19 cellular contexts compared by ENCODE assay signal in genomic region chr14:24251880-24252288, GRCh38. TPM values are rescaled to one million over a fixed set of nuclear protein-coding genes. Genes with fewer than 3 reads are reported as not detected.
DNase-seq lines count a peak whose midpoint lies in the region; FAIRE-seq and TF ChIP-seq lines count a peak whose summit lies in the region.
"Had no signal": no experiment of that assay in that cellular context is flagged by ENCODE, and none has a peak within 500 bp of the region (broad histone marks: within the 10 kb centered on the region; RNA-seq: fewer than 3 reads in every experiment).

No MANE protein-coding gene starts in this region.

- no TSS peak for BruUV-seq in endothelial cell of umbilical vein (replicated peaks; lab: Mats Ljungman, UMichigan)

- POLR2A ChIA-PET in endothelial cell of umbilical vein (lab: Charles Lee), result interaction anchor here (1.1 kb wide), 1 partner anchor 10 kb away, joined by 6 read pairs; the partner anchor contains the start of gene TINF2

- no peaks in the 10 kb centered on the region for H3K27me3 ChIP-seq in endothelial cell of umbilical vein (ENCODE audit: control insufficient read depth in 2 of 2, insufficient read depth in 2 of 2, low read length in 2 of 2)
- H3K27me3 ChIP-seq in osteoblast (ENCODE audit: insufficient read depth, low read length), result no peaks in the 10 kb centered on the region
- H3K27me3 ChIP-seq: transverse colon had no signal

- H3K27ac ChIP-seq in endothelial cell of umbilical vein (ENCODE audit: insufficient read depth, low read depth, low read length) (no peak overlapping the region), osteoblast (ENCODE audit: low read depth, low read length) (no peak overlapping the region)
- H3K27ac ChIP-seq: transverse colon had no signal

- H3K79me2 ChIP-seq in endothelial cell of umbilical vein (ENCODE audit: control insufficient read depth, insufficient read depth, low read length), result no peaks in the 10 kb centered on the region
- no peaks in the 10 kb centered on the region for H3K79me2 ChIP-seq in osteoblast (ENCODE audit: insufficient read depth, low read length)

- no peaks in the 10 kb centered on the region for H3K9me3 ChIP-seq in endothelial cell of umbilical vein (replicated peaks; ENCODE audit: control insufficient read depth, insufficient read depth, low read length)
- no peaks in the 10 kb centered on the region for H3K9me3 ChIP-seq in osteoblast (ENCODE audit: low read depth, low read length)
- H3K9me3 ChIP-seq: transverse colon had no signal

- H3K4me2 ChIP-seq in endothelial cell of umbilical vein (ENCODE audit: insufficient read depth, low read length) (no peak overlapping the region), osteoblast (ENCODE audit: insufficient read depth, low read length) (no peak overlapping the region)

- H3K36me3 ChIP-seq in endothelial cell of umbilical vein (ENCODE audit: control insufficient read depth in 2 of 2, extremely low read depth in 1 of 2, insufficient read depth in 2 of 2, low read length in 2 of 2), result peaks cover 0 to 3% of the 10 kb centered on the region in 2 experiments
- H3K36me3 ChIP-seq in osteoblast (ENCODE audit: insufficient read depth, low read length), result no peaks in the 10 kb centered on the region
- H3K36me3 ChIP-seq: transverse colon had no signal

- intact Hi-C loops in endothelial cell of umbilical vein (cut with micrococcal nuclease), result no loop called here

- H4K20me1 ChIP-seq in endothelial cell of umbilical vein (replicated peaks; ENCODE audit: control insufficient read depth, extremely low read depth, insufficient read depth, low read length) (no peaks in the 10 kb centered on the region), osteoblast (ENCODE audit: insufficient read depth, low read length) (no peaks in the 10 kb centered on the region)

- TF ChIP-seq CTCF in endothelial cell of umbilical vein (IDR thresholded peaks at IDR 0.05; ENCODE audit: extremely low read depth in 1 of 2, insufficient read depth in 1 of 2, low read depth in 1 of 2, low read length in 2 of 2) (peak in 1 of 2 donors; percentile 2), osteoblast (IDR thresholded peaks at IDR 0.05; ENCODE audit: extremely low read depth, low read depth, low read length) (peak; percentile 11)

- CTCF ChIA-PET in endothelial cell of umbilical vein (lab: Charles Lee), result interaction anchor here (1.1 to 13.0 kb wide), 6 partner anchors 9 to 59 kb away, joined by 3 to 199 read pairs (median 6); partner anchors contain the start of genes CIDEB, DHRS1, LTB4R and LTB4R2

- no peaks in the 10 kb centered on the region for H3K9me1 ChIP-seq in endothelial cell of umbilical vein (replicated peaks; ENCODE audit: control insufficient read depth, extremely low read depth, insufficient read depth, low read length)

- H3K4me3 ChIP-seq in endothelial cell of umbilical vein (replicated peaks in 1 of 3; ENCODE audit: insufficient read depth in 1 of 3, low read depth in 1 of 3, low read length in 3 of 3) (no peak overlapping the region), osteoblast (ENCODE audit: insufficient read depth, low read length) (no peak overlapping the region)
- H3K4me3 ChIP-seq: transverse colon had no signal

- H3K4me1 ChIP-seq in endothelial cell of umbilical vein (ENCODE audit: control insufficient read depth, extremely low read depth, insufficient read depth, low read length), result no peaks in the 10 kb centered on the region
- H3K4me1 ChIP-seq in osteoblast (ENCODE audit: insufficient read depth, low read length), result peaks cover 8% of the 10 kb centered on the region
- H3K4me1 ChIP-seq: transverse colon had no signal

- dilution Hi-C loops in endothelial cell of umbilical vein (cut with MboI; ENCODE audit: extremely low pct_ligation_motif_present, low sequenced_read_pairs), result no loop called here

- H2AFZ ChIP-seq in endothelial cell of umbilical vein (ENCODE audit: low read depth, low read length) (no peak overlapping the region), osteoblast (ENCODE audit: low read length) (no peak overlapping the region)

- DNase-seq in ELR (ENCODE audit: low read depth) (peak; percentile 73), RCC 7860 (ENCODE audit: low spot score) (peak; percentile 69), endothelial cell of umbilical vein (ENCODE audit: low read depth, low spot score) (peak; percentile 12), osteoblast (ENCODE audit: insufficient read length, low spot score, missing footprints) (peak; percentile 75), SW480 (ENCODE audit: low spot score) (no peak), NCI-H82 (lab: John Stamatoyannopoulos, UW) (no peak)
- DNase-seq in stimulated activated CD4-positive, alpha-beta T cell treated with anti-CD3 and anti-CD28 coated beads, Interleukin-15, amount 100 ng/mL, for 24 hours, result no peak
- DNase-seq: activated CD8-positive, alpha-beta T cell treated with anti-CD3 and anti-CD28 coated beads for 36 hours; CD4-positive, alpha-beta memory T cell; effector memory CD8-positive, alpha-beta T cell; hippocampal formation; Karpas-422; natural killer cell; NCI-H187; Right ventricle myocardium superior; stimulated activated CD4-positive, alpha-beta T cell treated with anti-CD3 and anti-CD28 coated beads, Interleukin-2, amount 100 ng/mL, for 24 hours; stimulated activated CD8-positive, alpha-beta memory T cell treated with anti-CD3 and anti-CD28 coated beads, Interleukin-4, amount 100 ng/mL, for 48 hours; transverse colon had no signal

- no peak for TF ChIP-seq POLR2A in endothelial cell of umbilical vein (IDR thresholded peaks at IDR 0.05; ENCODE audit: low read depth, low read length)

- H3K9ac ChIP-seq in endothelial cell of umbilical vein (replicated peaks; ENCODE audit: extremely low read depth, insufficient read depth, low read length), result no peak overlapping the region

- no peak for FAIRE-seq in RCC 7860 (lab: Jason Lieb, UNC)
- FAIRE-seq in endothelial cell of umbilical vein (lab: Jason Lieb, UNC), result peak; percentile 71
- FAIRE-seq: G401.6 had no signal

TF ChIP-seq in endothelial cell of umbilical vein, 7 proteins besides CTCF, POLR2A, EP300 and RAD21 (continues in another document):
- TF ChIP-seq FOS (IDR thresholded peaks at IDR 0.05; ENCODE audit: borderline replicate concordance, insufficient read depth, low read length), result no peak
- no peak for TF ChIP-seq EZH2 (IDR thresholded peaks at IDR 0.05; ENCODE audit: borderline replicate concordance, low read depth, low read length, severe bottlenecking)
- no peak for TF ChIP-seq MYC (IDR thresholded peaks at IDR 0.05; ENCODE audit: low read depth, low read length)
- TF ChIP-seq POLR2AphosphoS5 (IDR thresholded peaks at IDR 0.05; ENCODE audit: insufficient read depth, low read depth, low read length), result no peak

RNA-seq across cellular contexts. Expression of gene TINF2, which starts 9.5 kb away (rescaled TPM):
- total RNA-seq in endothelial cell of umbilical vein (53.7 and 58.5 TPM in 2 replicates), osteoblast (62.6 and 63.4 TPM in 2 replicates)
- 34.4 and 44.2 TPM in 2 replicates for polyA plus RNA-seq in endothelial cell of umbilical vein
- polyA plus RNA-seq in endothelial cell of umbilical vein (2011; cell fraction: cytosol; rRNA removed), result 38.2 and 39.7 TPM in 2 replicates
- 62.3 and 65.5 TPM in 2 replicates for polyA plus RNA-seq in endothelial cell of umbilical vein (2011; cell fraction: nucleus; rRNA removed)
- 35.4 and 46.0 TPM in 2 replicates for polyA plus RNA-seq in endothelial cell of umbilical vein (2012)
- polyA minus RNA-seq in endothelial cell of umbilical vein, result 41.9 and 47.3 TPM in 2 replicates
- polyA minus RNA-seq in endothelial cell of umbilical vein (2011; cell fraction: cytosol; rRNA and poly(A)+ RNA removed), result 15.8 TPM
- 52.0 and 62.5 TPM in 2 replicates for polyA minus RNA-seq in endothelial cell of umbilical vein (2011; cell fraction: nucleus; rRNA and poly(A)+ RNA removed)

RNA-seq across cellular contexts. Expression of gene TGM1, which starts 11.1 kb away (rescaled TPM):
- total RNA-seq in endothelial cell of umbilical vein (3.4 and 3.9 TPM in 2 replicates), osteoblast (0.36 and 1.2 TPM in 2 replicates)
- polyA plus RNA-seq in endothelial cell of umbilical vein, result 1.0 and 2.1 TPM in 2 replicates
- polyA plus RNA-seq in endothelial cell of umbilical vein (2011; cell fraction: cytosol; rRNA removed), result 0.49 and 0.89 TPM in 2 replicates
- 16.3 and 19.8 TPM in 2 replicates for polyA plus RNA-seq in endothelial cell of umbilical vein (2011; cell fraction: nucleus; rRNA removed)
- 0.63 and 1.7 TPM in 2 replicates for polyA plus RNA-seq in endothelial cell of umbilical vein (2012)
- polyA minus RNA-seq in endothelial cell of umbilical vein, result 1.9 and 3.3 TPM in 2 replicates
- 3.8 TPM for polyA minus RNA-seq in endothelial cell of umbilical vein (2011; cell fraction: cytosol; rRNA and poly(A)+ RNA removed)
- 2.2 and 6.7 TPM in 2 replicates for polyA minus RNA-seq in endothelial cell of umbilical vein (2011; cell fraction: nucleus; rRNA and poly(A)+ RNA removed)

RNA-seq across cellular contexts. Expression of gene GMPR2, which starts 19.2 kb away (rescaled TPM):
- total RNA-seq in endothelial cell of umbilical vein (58.1 and 62.4 TPM in 2 replicates), osteoblast (70.7 and 86.5 TPM in 2 replicates)
- polyA plus RNA-seq in endothelial cell of umbilical vein, result 50.0 and 61.8 TPM in 2 replicates
- polyA plus RNA-seq in endothelial cell of umbilical vein (2011; cell fraction: cytosol; rRNA removed), result 81.4 and 83.8 TPM in 2 replicates
- 104 and 112 TPM in 2 replicates for polyA plus RNA-seq in endothelial cell of umbilical vein (2011; cell fraction: nucleus; rRNA removed)
- 69.1 and 82.4 TPM in 2 replicates for polyA plus RNA-seq in endothelial cell of umbilical vein (2012)
- 92.0 and 99.1 TPM in 2 replicates for polyA minus RNA-seq in endothelial cell of umbilical vein
- polyA minus RNA-seq in endothelial cell of umbilical vein (2011; cell fraction: cytosol; rRNA and poly(A)+ RNA removed), result 17.2 TPM
- 62.0 and 66.1 TPM in 2 replicates for polyA minus RNA-seq in endothelial cell of umbilical vein (2011; cell fraction: nucleus; rRNA and poly(A)+ RNA removed)

RNA-seq across cellular contexts. Expression of gene RABGGTA, which starts 19.5 kb away (rescaled TPM):
- total RNA-seq in endothelial cell of umbilical vein (29.3 and 29.5 TPM in 2 replicates), osteoblast (28.9 and 34.0 TPM in 2 replicates)
- 80.1 and 102 TPM in 2 replicates for polyA plus RNA-seq in endothelial cell of umbilical vein
- polyA plus RNA-seq in endothelial cell of umbilical vein (2011; cell fraction: cytosol; rRNA removed), result 34.0 and 40.2 TPM in 2 replicates
- 155 and 182 TPM in 2 replicates for polyA plus RNA-seq in endothelial cell of umbilical vein (2011; cell fraction: nucleus; rRNA removed)
- 20.1 and 23.1 TPM in 2 replicates for polyA plus RNA-seq in endothelial cell of umbilical vein (2012)
- polyA minus RNA-seq in endothelial cell of umbilical vein, result 40.1 and 42.1 TPM in 2 replicates
- 29.9 TPM for polyA minus RNA-seq in endothelial cell of umbilical vein (2011; cell fraction: cytosol; rRNA and poly(A)+ RNA removed)
- polyA minus RNA-seq in endothelial cell of umbilical vein (2011; cell fraction: nucleus; rRNA and poly(A)+ RNA removed), result 47.4 and 47.9 TPM in 2 replicates

RNA-seq across cellular contexts. Expression of gene NEDD8, which starts 19.7 kb away (rescaled TPM):
- total RNA-seq in endothelial cell of umbilical vein (243 and 261 TPM in 2 replicates), osteoblast (56.3 and 69.1 TPM in 2 replicates)
- polyA plus RNA-seq in endothelial cell of umbilical vein, result 316 and 329 TPM in 2 replicates
- 349 and 408 TPM in 2 replicates for polyA plus RNA-seq in endothelial cell of umbilical vein (2011; cell fraction: cytosol; rRNA removed)
- polyA plus RNA-seq in endothelial cell of umbilical vein (2011; cell fraction: nucleus; rRNA removed), result 122 and 144 TPM in 2 replicates
- 404 and 419 TPM in 2 replicates for polyA plus RNA-seq in endothelial cell of umbilical vein (2012)
- 140 and 164 TPM in 2 replicates for polyA minus RNA-seq in endothelial cell of umbilical vein
- 44.1 TPM for polyA minus RNA-seq in endothelial cell of umbilical vein (2011; cell fraction: cytosol; rRNA and poly(A)+ RNA removed)
- polyA minus RNA-seq in endothelial cell of umbilical vein (2011; cell fraction: nucleus; rRNA and poly(A)+ RNA removed), result 34.2 and 54.1 TPM in 2 replicates

Comparison
In these comparisons a context has a peak if more than half of its experiments do, and no peak if none do; other contexts are left out.
1. DNase-seq: peak in ELR (single experiment), RCC 7860 (single experiment), endothelial cell of umbilical vein (single experiment) and osteoblast (single experiment); none in SW480 (single experiment), NCI-H82 (single experiment) and stimulated activated CD4-positive, alpha-beta T cell treated with anti-CD3 and anti-CD28 coated beads, Interleukin-15, amount 100 ng/mL, for 24 hours (single experiment).